In genomic region chr22:50622723-50623327, GRCh38 we compare ENCODE assay signal across 8 cellular contexts. TPM values are rescaled to one million over a fixed set of nuclear protein-coding genes. Genes with fewer than 3 reads are reported as not detected.
DNase-seq lines count a peak whose midpoint lies in the region; ATAC-seq and TF ChIP-seq lines count a peak whose summit lies in the region.

No MANE protein-coding gene starts in this region.

- H3K4me1 Mint-ChIP-seq in CD8-positive, alpha-beta T cell (ENCODE audit: low read depth), result peaks cover 40% of the 10 kb centered on the region

- peak overlapping the region; percentile 52 for H3K9ac ChIP-seq in SU-DHL-6 (ENCODE audit: low read length)

- no peaks in the 10 kb centered on the region for H3K27me3 Mint-ChIP-seq in CD8-positive, alpha-beta T cell (ENCODE audit: low read depth)

- H4K20me1 ChIP-seq in SU-DHL-6 (ENCODE audit: low read depth, low read length), result no peaks in the 10 kb centered on the region

- POLR2A ChIA-PET in CD8-positive, alpha-beta T cell (lab: Charles Lee), result interaction anchor here (3.3 kb wide), 1 partner anchor 97 kb away, joined by 61 read pairs; the partner anchor contains the start of gene SCO2

- 40% methylated on average over 1 of the region's 16 CpGs for WGBS in right lobe of liver (ENCODE audit: insufficient coverage, low coverage, low lambda C conversion rate, missing lambda C conversion rate)
- 53 to 65% (median 64%) methylated on average over 9 to 16 of the region's 16 CpGs for WGBS in adrenal gland, 4 donors
- WGBS in testis, 2 donors, result 60 to 84% methylated on average over 11 to 16 of the region's 16 CpGs

- peak overlapping the region; percentile 95 for H3K4me2 ChIP-seq in SU-DHL-6 (ENCODE audit: low read depth, low read length, poor library complexity, severe bottlenecking)

- no peak for DNase-seq in CD8-positive, alpha-beta T cell
- DNase-seq in LNCaP clone FGC (ENCODE audit: low read depth) (peak; percentile 87), right lobe of liver (peak; percentile 78 to 91 (median 90)), adrenal gland (no peak), testis (no peak), occipital lobe (lab: John Stamatoyannopoulos, UW) (no peak)

- H3K27ac ChIP-seq in CD8-positive, alpha-beta T cell (ENCODE audit: low read depth, low read length), result peak overlapping the region; percentile 91
- H3K27ac ChIP-seq in SU-DHL-6 (ENCODE audit: low read depth, low read length) (peak overlapping the region; percentile 85), right lobe of liver (peak overlapping the region; percentile 51 to 76 (median 68)), adrenal gland (no peak overlapping the region), testis (no peak overlapping the region)

- H3K79me2 ChIP-seq in SU-DHL-6 (ENCODE audit: insufficient read depth, low read length), result no peaks in the 10 kb centered on the region; the same call in 1 of the 2 replicates

- H3K36me3 ChIP-seq in CD8-positive, alpha-beta T cell (ENCODE audit: insufficient read depth, low read length), result peaks cover 5% of the 10 kb centered on the region
- H3K36me3 ChIP-seq in SU-DHL-6 (ENCODE audit: low read length) (no peaks in the 10 kb centered on the region), right lobe of liver (no peaks in the 10 kb centered on the region), adrenal gland (replicated peaks in 1 of 2) (no peaks in the 10 kb centered on the region), testis (ENCODE audit: low read depth, missing control alignments) (no peaks in the 10 kb centered on the region)

- peak overlapping the region; percentile 100 for H3K27ac Mint-ChIP-seq in CD8-positive, alpha-beta T cell

- H3K4me3 Mint-ChIP-seq in CD8-positive, alpha-beta T cell, result peak overlapping the region; percentile 82

- peak overlapping the region; percentile 41 for H3K4me3 ChIP-seq in CD8-positive, alpha-beta T cell (ENCODE audit: low read depth, low read length)
- peak overlapping the region; percentile 24 for H3K4me3 ChIP-seq in LNCaP clone FGC (ENCODE audit: low read depth, low read length)
- H3K4me3 ChIP-seq in SU-DHL-6 (ENCODE audit: insufficient read depth, low read length, poor library complexity, severe bottlenecking), result no peak overlapping the region
- peak overlapping the region in 1 of 3 donors; percentile 14 for H3K4me3 ChIP-seq in right lobe of liver
- H3K4me3 ChIP-seq in adrenal gland, result no peak overlapping the region
- no peak overlapping the region for H3K4me3 ChIP-seq in testis

- peaks cover 17% of the 10 kb centered on the region for H3K36me3 Mint-ChIP-seq in CD8-positive, alpha-beta T cell

- ATAC-seq in CD8-positive, alpha-beta T cell, result no peak
- ATAC-seq in right lobe of liver, result peak; percentile 64 to 86 (median 83)
- ATAC-seq in GM18519 (IDR thresholded peaks at IDR 0.05; ENCODE audit: low FRiP score, unreplicated experiment), result no peak

- H3F3A ChIP-seq in SU-DHL-6 (ENCODE audit: insufficient read depth), result peaks cover 18% of the 10 kb centered on the region

- H3K9me3 Mint-ChIP-seq in CD8-positive, alpha-beta T cell, result no peaks in the 10 kb centered on the region

- TF ChIP-seq POLR2A in right lobe of liver (IDR thresholded peaks at IDR 0.05) (peak; percentile 24), adrenal gland (IDR thresholded peaks at IDR 0.05) (no peak), testis (IDR thresholded peaks at IDR 0.05) (no peak)

- no peak for TF ChIP-seq CTCF in CD8-positive, alpha-beta T cell (IDR thresholded peaks at IDR 0.05)
- TF ChIP-seq CTCF in LNCaP clone FGC (IDR thresholded peaks at IDR 0.05; ENCODE audit: control insufficient read depth, extremely low read depth, insufficient read depth) (no peak), SU-DHL-6 (IDR thresholded peaks at IDR 0.05; ENCODE audit: insufficient read depth, low read length, poor library complexity, severe bottlenecking) (no peak), right lobe of liver (IDR thresholded peaks at IDR 0.05) (peak in 1 of 4 donors; percentile 11), adrenal gland (IDR thresholded peaks at IDR 0.05) (no peak), testis (IDR thresholded peaks at IDR 0.05) (no peak)

- H2AFZ ChIP-seq in SU-DHL-6 (ENCODE audit: low read depth, low read length, severe bottlenecking), result no peak overlapping the region

- H3K27me3 ChIP-seq in CD8-positive, alpha-beta T cell (ENCODE audit: insufficient read depth, low read length), result no peaks in the 10 kb centered on the region
- H3K27me3 ChIP-seq in SU-DHL-6 (ENCODE audit: low read length) (no peaks in the 10 kb centered on the region), right lobe of liver (no peaks in the 10 kb centered on the region), adrenal gland (no peaks in the 10 kb centered on the region), testis (no peaks in the 10 kb centered on the region)

- CTCF ChIA-PET in CD8-positive, alpha-beta T cell (lab: Charles Lee), result interaction anchor here (0.6 to 3.5 kb wide), 3 partner anchors 41 to 97 kb away, joined by 3 to 25 read pairs (median 3); partner anchors contain the start of gene SCO2

- H3K4me1 ChIP-seq in CD8-positive, alpha-beta T cell (ENCODE audit: insufficient read depth, low read length), result peaks cover 41% of the 10 kb centered on the region
- H3K4me1 ChIP-seq in right lobe of liver (peaks cover 0 to 28% (median 6%) of the 10 kb centered on the region in 4 donors), adrenal gland (replicated peaks in 1 of 2) (peaks cover 6 to 21% of the 10 kb centered on the region in 2 donors), testis (peaks cover 9% of the 10 kb centered on the region)

- no peaks in the 10 kb centered on the region for H3K9me3 ChIP-seq in CD8-positive, alpha-beta T cell (ENCODE audit: low read length)
- H3K9me3 ChIP-seq in SU-DHL-6 (ENCODE audit: insufficient read depth, low read length), result no peaks in the 10 kb centered on the region
- H3K9me3 ChIP-seq in right lobe of liver, result no peaks in the 10 kb centered on the region
- H3K9me3 ChIP-seq in adrenal gland (replicated peaks in 1 of 3), result no peaks in the 10 kb centered on the region
- H3K9me3 ChIP-seq in testis, result no peaks in the 10 kb centered on the region

- no peaks in the 10 kb centered on the region for H3K9me2 ChIP-seq in SU-DHL-6 (replicated peaks; ENCODE audit: insufficient read depth, low read length)

- intact Hi-C loops in CD8-positive, alpha-beta T cell (cut with DNase I, micrococcal nuclease), result loop anchor here in 1 of 2 experiments (5.0 kb wide), 1 partner anchor 351 kb away; the partner anchor contains the start of gene MAPK11
- intact Hi-C loops in right lobe of liver (cut with DNase I) (no loop called here), adrenal gland (cut with DNase I) (no loop called here), testis (cut with DNase I; ENCODE audit: low total_unique reads) (no loop called here)

RNA-seq across cellular contexts. Expression of gene ARSA, which starts 5.1 kb away (rescaled TPM):
- total RNA-seq in CD8-positive, alpha-beta T cell, result 10 to 100 TPM; 37.1 to 43.4 TPM
- total RNA-seq in right lobe of liver (10 to 100 TPM; 20.8 to 47.3 (median 38.6) TPM), adrenal gland (10 to 100 TPM; 35.6 to 87.8 (median 67.5) TPM), testis (10 to 100 TPM; 60.9 to 73.5 TPM), occipital lobe (6.9 TPM)
- polyA plus RNA-seq in adrenal gland (100 to 1,000 TPM in 2 of 3 donors, 1 to 10 TPM in 1; 5.5 to 168 (median 103) TPM), testis (ENCODE audit: insufficient read depth, low read depth, low replicate concordance) (95.9 TPM)

RNA-seq across cellular contexts. Expression of gene MAPK8IP2, which starts 22.2 kb away (rescaled TPM):
- total RNA-seq in CD8-positive, alpha-beta T cell, result under 1 TPM; 0.16 to 0.42 TPM
- total RNA-seq in right lobe of liver (1 to 10 TPM in 1 of 6 experiments, under 1 TPM in 5; 0.15 to 1.7 (median 0.45) TPM), adrenal gland (10 to 100 TPM; 14.8 to 30.1 (median 20.7) TPM), testis (10 to 100 TPM; 34.9 to 36.9 TPM), occipital lobe (76.3 TPM)
- polyA plus RNA-seq in adrenal gland (10 to 100 TPM in 1 of 3 donors, 1 to 10 TPM in 2; 4.4 to 13.4 (median 5.0) TPM), testis (ENCODE audit: insufficient read depth, low read depth, low replicate concordance) (12.7 TPM)

RNA-seq across cellular contexts. Expression of gene CHKB, which starts 40.2 kb away (rescaled TPM):
- 100 to 1,000 TPM; 112 to 115 TPM for total RNA-seq in CD8-positive, alpha-beta T cell
- total RNA-seq in right lobe of liver (10 to 100 TPM; 10.9 to 43.4 (median 26.7) TPM), adrenal gland (100 to 1,000 TPM in 3 of 8 donors, 10 to 100 TPM in 5; 34.1 to 110 (median 78.6) TPM), testis (10 to 100 TPM; 89.6 to 98.9 TPM), occipital lobe (24.8 TPM)
- polyA plus RNA-seq in adrenal gland (100 to 1,000 TPM in 2 of 3 donors, 10 to 100 TPM in 1; 44.4 to 917 (median 477) TPM), testis (ENCODE audit: insufficient read depth, low read depth, low replicate concordance) (88.4 TPM)

RNA-seq across cellular contexts. Expression of gene CPT1B, which starts 44.6 kb away (rescaled TPM):
- 10 to 100 TPM; 42.4 to 46.0 TPM for total RNA-seq in CD8-positive, alpha-beta T cell
- 10 to 100 TPM in 5 of 6 experiments, 1 to 10 TPM in 1; 3.8 to 30.7 (median 13.0) TPM for total RNA-seq in right lobe of liver
- total RNA-seq in adrenal gland, result 10 to 100 TPM in 6 of 8 donors, 1 to 10 TPM in 2; 6.2 to 22.9 (median 16.5) TPM
- polyA plus RNA-seq in adrenal gland, result 10 to 100 TPM in 2 of 3 donors, 1 to 10 TPM in 1; 7.7 to 76.1 (median 28.7) TPM
- 100 to 1,000 TPM; 103 to 123 TPM for total RNA-seq in testis
- polyA plus RNA-seq in testis (ENCODE audit: insufficient read depth, low read depth, low replicate concordance), result 224 TPM
- 6.7 TPM for total RNA-seq in occipital lobe

RNA-seq across cellular contexts. Expression of gene SHANK3, which starts 49.8 kb away (rescaled TPM):
- not detected for total RNA-seq in CD8-positive, alpha-beta T cell
- 10 to 100 TPM in 5 of 6 experiments, 1 to 10 TPM in 1; 9.7 to 16.0 (median 14.8) TPM for total RNA-seq in right lobe of liver
- total RNA-seq in adrenal gland, result 10 to 100 TPM in 3 of 8 donors, 1 to 10 TPM in 5; 5.4 to 26.1 (median 9.8) TPM
- 10 to 100 TPM in 2 of 3 donors, under 1 TPM in 1; 0.88 to 44.0 (median 21.3) TPM for polyA plus RNA-seq in adrenal gland
- total RNA-seq in testis, result 10 to 100 TPM; 11.4 to 16.0 TPM
- 6.3 TPM for polyA plus RNA-seq in testis (ENCODE audit: insufficient read depth, low read depth, low replicate concordance)
- 6.2 TPM for total RNA-seq in occipital lobe

Comparison
In these comparisons a context has a peak if more than half of its experiments do, and no peak if none do; other contexts are left out.
1. ATAC-seq: peak in right lobe of liver (4 of 4); none in CD8-positive, alpha-beta T cell (single experiment) and GM18519 (single experiment).
2. DNase-seq: peak in LNCaP clone FGC (single experiment) and right lobe of liver (3 of 3); none in CD8-positive, alpha-beta T cell (0 of 7), adrenal gland (0 of 7), testis (single experiment) and occipital lobe (single experiment).
3. H3K27ac ChIP-seq: peak in CD8-positive, alpha-beta T cell (single experiment), SU-DHL-6 (single experiment) and right lobe of liver (3 of 3); none in adrenal gland (0 of 5) and testis (0 of 2).
4. H3K4me3 ChIP-seq: peak in CD8-positive, alpha-beta T cell (single experiment) and LNCaP clone FGC (single experiment); none in SU-DHL-6 (single experiment), adrenal gland (0 of 4) and testis (0 of 2).
5. RNA of gene MAPK8IP2, which starts 22.2 kb away (total RNA-seq): 76.3 TPM in occipital lobe (single experiment), 34.9 to 36.9 TPM in testis and 14.8 to 30.1 TPM in adrenal gland; 0.15 to 1.7 TPM in right lobe of liver and 0.16 to 0.42 TPM in CD8-positive, alpha-beta T cell; every median in the first group is over 4 times any median in the second.